In genomic region chr1:154859786-154860153, GRCh38 we compare ENCODE assay signal across 11 cellular contexts. TPM values are rescaled to one million over a fixed set of nuclear protein-coding genes. Genes with fewer than 3 reads are reported as not detected.
A peak's percentile ranks its signal among the peaks of the same experiment; 100 is the strongest.
DNase-seq lines count a peak whose midpoint lies in the region; ATAC-seq and TF ChIP-seq lines count a peak whose summit lies in the region.
"Had no signal": no experiment of that assay in that cellular context is flagged by ENCODE, and none has a peak within 500 bp of the region (broad histone marks: within the 10 kb centered on the region; RNA-seq: fewer than 3 reads in every experiment).

No MANE protein-coding gene starts in this region.

- H3K4me1 Mint-ChIP-seq in CD14-positive monocyte, result peaks cover 20% of the 10 kb centered on the region
- peaks cover 41% of the 10 kb centered on the region for H3K4me1 Mint-ChIP-seq in endothelial cell (ENCODE audit: unreplicated experiment)

- H3K36me3 ChIP-seq in SJCRH30, result peaks cover 3% of the 10 kb centered on the region; the same call in 1 of the 2 replicates
- H3K36me3 ChIP-seq: Peyer's patch had no signal

- no peaks in the 10 kb centered on the region for H3K27me3 ChIP-seq in SJCRH30
- H3K27me3 ChIP-seq: Peyer's patch had no signal

- peak overlapping the region in 6 of 7 donors; percentile 64 to 93 (median 85) for H3K27ac Mint-ChIP-seq in CD14-positive monocyte
- H3K27ac Mint-ChIP-seq in endothelial cell (ENCODE audit: unreplicated experiment), result no peak overlapping the region
- H3K27ac Mint-ChIP-seq: natural killer cell treated with Interleukin-12 subunit alpha and Interleukin-12 subunit beta and Interleukin-15 and Interleukin-18, amount 100 ng/mL, for 72 hours had no signal

- H3K4me3 ChIP-seq in SJCRH30, result no peak overlapping the region

- H3K27ac ChIP-seq in SJCRH30, result peak overlapping the region; percentile 53

- H3K27me3 Mint-ChIP-seq in CD14-positive monocyte (ENCODE audit: low read depth in 3 of 3) (peaks cover 0 to 9% (median 1%) of the 10 kb centered on the region in 3 donors), endothelial cell (ENCODE audit: unreplicated experiment) (peaks cover 12% of the 10 kb centered on the region)

- DNase-seq in CD14-positive monocyte (ENCODE audit: low spot score) (no peak), SJCRH30 (no peak), endothelial cell (ENCODE audit: low spot score) (no peak), SIG-M5 (lab: John Stamatoyannopoulos, UW) (no peak)
- DNase-seq in central memory CD4-positive, alpha-beta T cell, result no peak

- H3K36me3 Mint-ChIP-seq in CD14-positive monocyte, result no peaks in the 10 kb centered on the region
- no peaks in the 10 kb centered on the region for H3K36me3 Mint-ChIP-seq in endothelial cell (ENCODE audit: low read depth, unreplicated experiment)
- H3K36me3 Mint-ChIP-seq: natural killer cell treated with Interleukin-12 subunit alpha and Interleukin-12 subunit beta and Interleukin-15 and Interleukin-18, amount 100 ng/mL, for 72 hours had no signal

- no peak for TF ChIP-seq CTCF in CD14-positive monocyte (IDR thresholded peaks at IDR 0.05)
- no peak for TF ChIP-seq CTCF in endothelial cell (IDR thresholded peaks at IDR 0.05; ENCODE audit: unreplicated experiment)

- no peak overlapping the region for H3K4me3 Mint-ChIP-seq in CD14-positive monocyte
- no peak overlapping the region for H3K4me3 Mint-ChIP-seq in endothelial cell (ENCODE audit: unreplicated experiment)
- H3K4me3 Mint-ChIP-seq: activated T-helper 1 cell treated with anti-CD3 and anti-CD28 coated beads, Interleukin-12 subunit alpha, Interleukin-12 subunit beta, Interleukin-2, Interleukin-4 antibody, amounts not matched to agents 30 ng/mL and 10 ng/mL and 1 ng/mL, durations not matched to agents 14 hours and 24 hours and 36 hours had no signal

- peak; percentile 45 for ATAC-seq in GM19035 (IDR thresholded peaks at IDR 0.05; ENCODE audit: unreplicated experiment)
- ATAC-seq in HG02885 (IDR thresholded peaks at IDR 0.05; ENCODE audit: poor library complexity, unreplicated experiment), result peak; percentile 44
- ATAC-seq in HG03520 (IDR thresholded peaks at IDR 0.05; ENCODE audit: unreplicated experiment), result no peak

- no peaks in the 10 kb centered on the region for H3K9me3 ChIP-seq in SJCRH30 (replicated peaks)
- H3K9me3 ChIP-seq: Peyer's patch had no signal

- intact Hi-C loops in CD14-positive monocyte (cut with micrococcal nuclease), result no loop called here

- H3K4me1 ChIP-seq in SJCRH30, result peaks cover 65% of the 10 kb centered on the region

- H3K9me3 Mint-ChIP-seq in CD14-positive monocyte, result no peaks in the 10 kb centered on the region
- H3K9me3 Mint-ChIP-seq in endothelial cell (ENCODE audit: unreplicated experiment), result no peaks in the 10 kb centered on the region
- H3K9me3 Mint-ChIP-seq: activated T-helper 1 cell treated with anti-CD3 and anti-CD28 coated beads, Interleukin-12 subunit alpha, Interleukin-12 subunit beta, Interleukin-2, Interleukin-4 antibody, amounts not matched to agents 30 ng/mL and 10 ng/mL and 1 ng/mL, durations not matched to agents 14 hours and 24 hours and 36 hours; natural killer cell treated with Interleukin-12 subunit alpha and Interleukin-12 subunit beta and Interleukin-15 and Interleukin-18, amount 100 ng/mL, for 72 hours had no signal

RNA-seq across cellular contexts. Expression of gene KCNN3, which starts 10.3 kb away (rescaled TPM):
- polyA plus RNA-seq in CD14-positive monocyte, result not detected
- 27.7 and 29.3 TPM in 2 replicates for total RNA-seq in SJCRH30 (2014; rRNA removed; shearing (Covaris generic))
- 17.3 TPM for total RNA-seq in endothelial cell (ENCODE audit: unreplicated experiment)
